8 cellular contexts compared by ENCODE assay signal in genomic region chr1:145424612-145425435, GRCh38. TPM values are rescaled to one million over a fixed set of nuclear protein-coding genes. Genes with fewer than 3 reads are reported as not detected.
DNase-seq lines count a peak whose midpoint lies in the region; ATAC-seq and TF ChIP-seq lines count a peak whose summit lies in the region.
"Not testable (repeated sequence)": the region's sequence is repeated elsewhere in the genome, so short reads cannot be mapped to it uniquely, and the experiment has no call there.

No MANE protein-coding gene starts in this region.

- CTCF ChIA-PET in AG04450 (lab: Charles Lee): not testable (repeated sequence)

- TF ChIP-seq RAD21 in liver (IDR thresholded peaks at IDR 0.05): peak in 1 of 2 donors; percentile 5

- not testable (repeated sequence) for TF ChIP-seq CTCF in AG04450 (IDR thresholded peaks at IDR 0.05; ENCODE audit: low read depth, low read length); liver (IDR thresholded peaks at IDR 0.05; ENCODE audit: low read depth, low read length, missing input control); spleen (IDR thresholded peaks at IDR 0.05 in 8 of 11, conservative IDR thresholded peaks at IDR 0.05 in 3 of 11)

- H3K9ac ChIP-seq in liver (ENCODE audit: low read depth in 1 of 2, low read length in 2 of 2): not testable (repeated sequence)

- WGBS in ectodermal cell, 2 experiments: 2 to 3% methylated on average over 23 to 36 of the region's 59 CpGs
- WGBS in liver: 2% methylated on average over 39 of the region's 59 CpGs
- WGBS in spleen, 5 donors: 1 to 4% (median 2%) methylated on average over 17 to 40 of the region's 59 CpGs

- intact Hi-C loops in spleen (cut with DNase I; ENCODE audit: low total_unique reads): not testable (repeated sequence)

- peak; percentile 45 for ATAC-seq in GM19043 (IDR thresholded peaks at IDR 0.05; ENCODE audit: low read depth, unreplicated experiment)
- ATAC-seq in HG02981 (IDR thresholded peaks at IDR 0.05; ENCODE audit: unreplicated experiment): peak; percentile 72

- DNase-seq in AG04450 (ENCODE audit: low read depth, low spot score): not testable (repeated sequence)
- DNase-seq in NCI-H748 (lab: John Stamatoyannopoulos, UW; ENCODE audit: unreplicated experiment) (peak; percentile 22), spleen (peak; percentile 63)
- peak; percentile 3 to 14 for DNase-seq in activated CD8-positive, alpha-beta memory T cell treated with anti-CD3 and anti-CD28 coated beads for 4 hours (ENCODE audit: low read depth in 2 of 2)

- not testable (repeated sequence) for H3K4me1 ChIP-seq in ectodermal cell (ENCODE audit: control insufficient read depth, insufficient read depth, low read length); liver (ENCODE audit: control insufficient read depth in 4 of 4, insufficient read depth in 4 of 4, low read length in 3 of 4)
- H3K4me1 ChIP-seq in spleen: peaks cover 0 to 17% (median 13%) of the 10 kb centered on the region in 6 donors

- peaks cover 21% of the 10 kb centered on the region for H3K27me3 ChIP-seq in AG04450 (ENCODE audit: control insufficient read depth, insufficient read depth, low read length)
- peaks cover 56% of the 10 kb centered on the region for H3K27me3 ChIP-seq in ectodermal cell (ENCODE audit: control insufficient read depth, insufficient read depth, low read length, poor library complexity, severe bottlenecking)
- not testable (repeated sequence) for H3K27me3 ChIP-seq in liver (ENCODE audit: control insufficient read depth in 4 of 4, insufficient read depth in 4 of 4, low read length in 3 of 4)
- peaks cover 0 to 37% (median 22%) of the 10 kb centered on the region in 7 donors for H3K27me3 ChIP-seq in spleen (replicated peaks in 1 of 7)

- H3K4me3 ChIP-seq in AG04450 (ENCODE audit: low read depth, low read length) (peak overlapping the region; percentile 68), ectodermal cell (ENCODE audit: insufficient read depth, low read depth, low read length) (peak overlapping the region; percentile 52), liver (ENCODE audit: low read depth in 1 of 3, low read length in 3 of 3) (peak overlapping the region; percentile 63 to 73 (median 65)), spleen (peak overlapping the region; percentile 45 to 85 (median 66))

- POLR2A ChIA-PET in AG04450 (lab: Yijun Ruan, JAX): not testable (repeated sequence)

- TF ChIP-seq POLR2A in spleen (IDR thresholded peaks at IDR 0.05): not testable (repeated sequence)

- H3K36me3 ChIP-seq in ectodermal cell (ENCODE audit: control insufficient read depth, insufficient read depth, low read length); liver (ENCODE audit: control insufficient read depth in 4 of 4, insufficient read depth in 3 of 4, low read depth in 1 of 4, low read length in 3 of 4); spleen: not testable (repeated sequence)

- not testable (repeated sequence) for H3K9me3 ChIP-seq in AG04450 (ENCODE audit: control insufficient read depth, insufficient read depth, low read length); ectodermal cell (ENCODE audit: control insufficient read depth, low read length); liver (ENCODE audit: control insufficient read depth in 4 of 4, low read length in 3 of 4)
- H3K9me3 ChIP-seq in spleen: peaks cover 0 to 21% (median 13%) of the 10 kb centered on the region in 8 donors

- not testable (repeated sequence) for H3K27ac ChIP-seq in AG04450 (ENCODE audit: low read depth, low read length); ectodermal cell (ENCODE audit: insufficient read depth, low read depth, low read length, poor library complexity, severe bottlenecking)
- H3K27ac ChIP-seq in liver (ENCODE audit: low read depth in 1 of 2, low read length in 2 of 2) (peak overlapping the region; percentile 61 to 63), spleen (peak overlapping the region in 6 of 8 donors; percentile 57 to 80 (median 62))

TF ChIP-seq in liver, 16 proteins besides CTCF, POLR2A, EP300 and RAD21:
- peak in 1 of 2 donors; percentile 34 for TF ChIP-seq GABPA (IDR thresholded peaks at IDR 0.05 in 1 of 2, conservative IDR thresholded peaks at IDR 0.05 in 1 of 2)

RNA-seq across cellular contexts. Expression of gene NBPF20, which starts 0.6 kb away (rescaled TPM):
- polyA plus RNA-seq in AG04450 (2011; rRNA removed): 5.1 and 5.7 TPM in 2 replicates
- 6.0 and 10.3 TPM in 2 replicates for polyA minus RNA-seq in AG04450 (2011; rRNA and poly(A)+ RNA removed)
- 0.37 TPM for polyA plus RNA-seq in ectodermal cell (2013, experiment 1 of 4)
- 0.39 TPM for polyA plus RNA-seq in ectodermal cell (2013, experiment 2 of 4)
- 0.48 TPM for polyA plus RNA-seq in ectodermal cell (2013, experiment 3 of 4)
- 0.57 TPM for polyA plus RNA-seq in ectodermal cell (2013, experiment 4 of 4)
- total RNA-seq in liver: 1 to 10 TPM in 1 of 2 donors, under 1 TPM in 1; 0.98 to 8.2 TPM
- polyA plus RNA-seq in liver: 1 to 10 TPM; 1.6 to 2.4 TPM
- total RNA-seq in spleen: 1 to 10 TPM; 3.2 to 5.2 (median 3.8) TPM
- 1 to 10 TPM in 1 of 3 donors, under 1 TPM in 2; 0.48 to 1.5 (median 0.64) TPM for polyA plus RNA-seq in spleen
